Comparison of ENCODE assay signal across 11 cellular contexts in genomic region chr20:33826270-33826897, GRCh38. TPM values are rescaled to one million over a fixed set of nuclear protein-coding genes. Genes with fewer than 3 reads are reported as not detected.
DNase-seq lines count a peak whose midpoint lies in the region; ATAC-seq and TF ChIP-seq lines count a peak whose summit lies in the region.
"Had no signal": no experiment of that assay in that cellular context is flagged by ENCODE, and none has a peak within 500 bp of the region (broad histone marks: within the 10 kb centered on the region; RNA-seq: fewer than 3 reads in every experiment).

No MANE protein-coding gene starts in this region.

- no peak for DNase-seq in WTC11 (ENCODE audit: low spot score)
- no peak for DNase-seq in left colon
- no peak for DNase-seq in thyroid gland
- DNase-seq in NCI-H1092 (lab: John Stamatoyannopoulos, UW): no peak
- no peak for DNase-seq in HuH-7.5 (ENCODE audit: low spot score)
- DNase-seq: activated naive CD4-positive, alpha-beta T cell treated with Interleukin-2 at 50 U/mL for 16 hours had no signal

- CTCF ChIA-PET in WTC11 (lab: Charles Lee): interaction anchor here (0.6 to 2.1 kb wide), 5 partner anchors 13 to 241 kb away, joined by 3 to 14 read pairs (median 3); no protein-coding TSS in a partner anchor

- POLR2A ChIA-PET in WTC11 (lab: Charles Lee): interaction anchor here (0.9 kb wide), 1 partner anchor 14 kb away, joined by 5 read pairs; no protein-coding TSS in a partner anchor

- ATAC-seq in WTC11: peak; percentile 95
- peak; percentile 52 for ATAC-seq in left colon
- ATAC-seq in GM18505 (IDR thresholded peaks at IDR 0.05; ENCODE audit: unreplicated experiment): no peak
- ATAC-seq: activated CD4-positive, CD25-positive, alpha-beta regulatory T cell treated with anti-CD3 and anti-CD28 coated beads, Interleukin-2, amount 50 U/mL, for 24 hours; Panc1 had no signal

- H3K4me1 Mint-ChIP-seq in WTC11: peaks cover 36% of the 10 kb centered on the region

- peak overlapping the region; percentile 36 for H3K27ac Mint-ChIP-seq in WTC11

- WGBS in thyroid gland, 2 donors: 77 to 83% methylated on average over 5 of the region's 5 CpGs

- H3K36me3 Mint-ChIP-seq in WTC11: no peaks in the 10 kb centered on the region

- TF ChIP-seq CTCF in WTC11 (IDR thresholded peaks at IDR 0.05): no peak
- TF ChIP-seq CTCF in thyroid gland (IDR thresholded peaks at IDR 0.05): no peak

- H3K9me3 Mint-ChIP-seq in WTC11: no peaks in the 10 kb centered on the region

- H3K27ac ChIP-seq in KOPT-K1 (ENCODE audit: low read depth, low read length, poor library complexity, severe bottlenecking): peak overlapping the region; percentile 80
- peak overlapping the region; percentile 44 to 81 (median 77) for H3K27ac ChIP-seq in thyroid gland
- H3K27ac ChIP-seq: epithelial cell of prostate had no signal

- H3K4me1 ChIP-seq in thyroid gland: peaks cover 53 to 78% of the 10 kb centered on the region in 2 donors

- TF ChIP-seq POLR2A in thyroid gland (IDR thresholded peaks at IDR 0.05) (peak in 1 of 2 donors; percentile 13), GM18505 (IDR thresholded peaks at IDR 0.05; ENCODE audit: borderline replicate concordance, extremely low read depth, insufficient read depth, insufficient read length) (no peak)

- H3K36me3 ChIP-seq in KOPT-K1 (ENCODE audit: insufficient read depth, low read length) (peaks cover 11% of the 10 kb centered on the region; the same call in 1 of the 2 replicates), thyroid gland (no peaks in the 10 kb centered on the region)

- intact Hi-C loops in left colon (cut with DNase I, micrococcal nuclease): no loop called here
- intact Hi-C loops in thyroid gland (cut with DNase I): no loop called here

- H3K4me3 ChIP-seq in thyroid gland (replicated peaks in 1 of 3): no peak overlapping the region

- H3K9me3 ChIP-seq in KOPT-K1 (ENCODE audit: insufficient read depth, low read length, poor library complexity, severe bottlenecking) (no peaks in the 10 kb centered on the region), thyroid gland (no peaks in the 10 kb centered on the region)

- no peaks in the 10 kb centered on the region for H3K27me3 ChIP-seq in thyroid gland

- no peaks in the 10 kb centered on the region for H3K27me3 Mint-ChIP-seq in WTC11 (ENCODE audit: low read depth)

- no peak overlapping the region for H3K4me3 Mint-ChIP-seq in WTC11

TF ChIP-seq in WTC11, 78 proteins besides CTCF, POLR2A, EP300 and RAD21:
- TF ChIP-seq USF1 (CRISPR knock-in tag; IDR thresholded peaks at IDR 0.05) (no peak), ZNF671 (CRISPR knock-in tag; IDR thresholded peaks at IDR 0.05) (no peak), NFYB (CRISPR knock-in tag; conservative IDR thresholded peaks at IDR 0.05; ENCODE audit: low read depth) (peak; percentile 43; the same call in 1 of the 2 replicates), GABPB1 (CRISPR knock-in tag; IDR thresholded peaks at IDR 0.05) (no peak)

RNA-seq across cellular contexts. Expression of gene CHMP4B, which starts 15.2 kb away (rescaled TPM):
- total RNA-seq in WTC11 (2021) (65.4 to 72.5 TPM (median 66.1 TPM) in 3 replicates), left colon (100 to 1,000 TPM; 166 to 233 TPM), thyroid gland (10 to 100 TPM; 70.3 to 93.5 (median 85.7) TPM)
